In the genomic region with DNA sequence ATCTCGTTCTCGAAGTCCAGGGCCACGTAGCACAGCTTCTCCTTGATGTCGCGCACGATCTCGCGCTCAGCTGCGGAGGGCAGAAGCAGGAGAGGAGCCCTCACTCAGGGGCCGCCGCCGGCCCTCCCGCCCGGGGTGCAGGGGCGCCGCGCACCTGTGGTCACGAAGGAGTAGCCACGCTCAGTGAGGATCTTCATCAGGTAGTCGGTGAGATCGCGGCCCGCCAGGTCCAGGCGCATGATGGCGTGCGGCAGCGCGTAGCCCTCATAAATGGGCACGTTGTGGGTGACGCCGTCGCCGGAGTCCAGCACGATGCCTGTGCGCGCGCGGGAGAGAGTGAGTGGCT, we compare ENCODE assay signal across 1 cellular context.
TF ChIP-seq lines count a peak whose summit lies in the region.

No MANE protein-coding gene starts in this region.

TF ChIP-seq in HepG2, 621 proteins besides CTCF, POLR2A, EP300 and RAD21 (continued from another document):
- TF ChIP-seq, protein P1, sequence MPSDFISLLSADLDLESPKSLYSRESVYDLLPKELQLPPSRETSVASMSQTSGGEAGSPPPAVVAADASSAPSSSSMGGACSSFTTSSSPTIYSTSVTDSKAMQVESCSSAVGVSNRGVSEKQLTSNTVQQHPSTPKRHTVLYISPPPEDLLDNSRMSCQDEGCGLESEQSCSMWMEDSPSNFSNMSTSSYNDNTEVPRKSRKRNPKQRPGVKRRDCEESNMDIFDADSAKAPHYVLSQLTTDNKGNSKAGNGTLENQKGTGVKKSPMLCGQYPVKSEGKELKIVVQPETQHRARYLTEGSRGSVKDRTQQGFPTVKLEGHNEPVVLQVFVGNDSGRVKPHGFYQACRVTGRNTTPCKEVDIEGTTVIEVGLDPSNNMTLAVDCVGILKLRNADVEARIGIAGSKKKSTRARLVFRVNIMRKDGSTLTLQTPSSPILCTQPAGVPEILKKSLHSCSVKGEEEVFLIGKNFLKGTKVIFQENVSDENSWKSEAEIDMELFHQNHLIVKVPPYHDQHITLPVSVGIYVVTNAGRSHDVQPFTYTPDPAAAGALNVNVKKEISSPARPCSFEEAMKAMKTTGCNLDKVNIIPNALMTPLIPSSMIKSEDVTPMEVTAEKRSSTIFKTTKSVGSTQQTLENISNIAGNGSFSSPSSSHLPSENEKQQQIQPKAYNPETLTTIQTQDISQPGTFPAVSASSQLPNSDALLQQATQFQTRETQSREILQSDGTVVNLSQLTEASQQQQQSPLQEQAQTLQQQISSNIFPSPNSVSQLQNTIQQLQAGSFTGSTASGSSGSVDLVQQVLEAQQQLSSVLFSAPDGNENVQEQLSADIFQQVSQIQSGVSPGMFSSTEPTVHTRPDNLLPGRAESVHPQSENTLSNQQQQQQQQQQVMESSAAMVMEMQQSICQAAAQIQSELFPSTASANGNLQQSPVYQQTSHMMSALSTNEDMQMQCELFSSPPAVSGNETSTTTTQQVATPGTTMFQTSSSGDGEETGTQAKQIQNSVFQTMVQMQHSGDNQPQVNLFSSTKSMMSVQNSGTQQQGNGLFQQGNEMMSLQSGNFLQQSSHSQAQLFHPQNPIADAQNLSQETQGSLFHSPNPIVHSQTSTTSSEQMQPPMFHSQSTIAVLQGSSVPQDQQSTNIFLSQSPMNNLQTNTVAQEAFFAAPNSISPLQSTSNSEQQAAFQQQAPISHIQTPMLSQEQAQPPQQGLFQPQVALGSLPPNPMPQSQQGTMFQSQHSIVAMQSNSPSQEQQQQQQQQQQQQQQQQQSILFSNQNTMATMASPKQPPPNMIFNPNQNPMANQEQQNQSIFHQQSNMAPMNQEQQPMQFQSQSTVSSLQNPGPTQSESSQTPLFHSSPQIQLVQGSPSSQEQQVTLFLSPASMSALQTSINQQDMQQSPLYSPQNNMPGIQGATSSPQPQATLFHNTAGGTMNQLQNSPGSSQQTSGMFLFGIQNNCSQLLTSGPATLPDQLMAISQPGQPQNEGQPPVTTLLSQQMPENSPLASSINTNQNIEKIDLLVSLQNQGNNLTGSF (CRISPR knock-in tag; IDR thresholded peaks at IDR 0.05), result no peak
- TF ChIP-seq, protein P2, sequence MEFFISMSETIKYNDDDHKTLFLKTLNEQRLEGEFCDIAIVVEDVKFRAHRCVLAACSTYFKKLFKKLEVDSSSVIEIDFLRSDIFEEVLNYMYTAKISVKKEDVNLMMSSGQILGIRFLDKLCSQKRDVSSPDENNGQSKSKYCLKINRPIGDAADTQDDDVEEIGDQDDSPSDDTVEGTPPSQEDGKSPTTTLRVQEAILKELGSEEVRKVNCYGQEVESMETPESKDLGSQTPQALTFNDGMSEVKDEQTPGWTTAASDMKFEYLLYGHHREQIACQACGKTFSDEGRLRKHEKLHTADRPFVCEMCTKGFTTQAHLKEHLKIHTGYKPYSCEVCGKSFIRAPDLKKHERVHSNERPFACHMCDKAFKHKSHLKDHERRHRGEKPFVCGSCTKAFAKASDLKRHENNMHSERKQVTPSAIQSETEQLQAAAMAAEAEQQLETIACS (CRISPR knock-in tag; IDR thresholded peaks at IDR 0.05), result no peak
- no peak for TF ChIP-seq MEIS2 (CRISPR knock-in tag; IDR thresholded peaks at IDR 0.05)
- TF ChIP-seq, protein P3, sequence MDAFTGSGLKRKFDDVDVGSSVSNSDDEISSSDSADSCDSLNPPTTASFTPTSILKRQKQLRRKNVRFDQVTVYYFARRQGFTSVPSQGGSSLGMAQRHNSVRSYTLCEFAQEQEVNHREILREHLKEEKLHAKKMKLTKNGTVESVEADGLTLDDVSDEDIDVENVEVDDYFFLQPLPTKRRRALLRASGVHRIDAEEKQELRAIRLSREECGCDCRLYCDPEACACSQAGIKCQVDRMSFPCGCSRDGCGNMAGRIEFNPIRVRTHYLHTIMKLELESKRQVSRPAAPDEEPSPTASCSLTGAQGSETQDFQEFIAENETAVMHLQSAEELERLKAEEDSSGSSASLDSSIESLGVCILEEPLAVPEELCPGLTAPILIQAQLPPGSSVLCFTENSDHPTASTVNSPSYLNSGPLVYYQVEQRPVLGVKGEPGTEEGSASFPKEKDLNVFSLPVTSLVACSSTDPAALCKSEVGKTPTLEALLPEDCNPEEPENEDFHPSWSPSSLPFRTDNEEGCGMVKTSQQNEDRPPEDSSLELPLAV (CRISPR knock-in tag; conservative IDR thresholded peaks at IDR 0.05; ENCODE audit: low read depth), result no peak
- TF ChIP-seq ZNF776 (CRISPR knock-in tag; IDR thresholded peaks at IDR 0.05), result no peak
- no peak for TF ChIP-seq HNRNPLL (IDR thresholded peaks at IDR 0.05; ENCODE audit: low read depth, low read length, poor library complexity, severe bottlenecking)
